1 cellular context compared by ENCODE assay signal in genomic region chr11:47355283-47356128, GRCh38.
A peak's percentile ranks its signal among the peaks of the same experiment; 100 is the strongest.
TF ChIP-seq lines count a peak whose summit lies in the region.

No MANE protein-coding gene starts in this region.

TF ChIP-seq in HepG2, 621 proteins besides CTCF, POLR2A, EP300 and RAD21 (continued from another document and continues in another):
- no peak; a peak in 1 of 4 replicates for TF ChIP-seq REST (IDR thresholded peaks at IDR 0.05; ENCODE audit: borderline replicate concordance in 1 of 2, low read depth in 1 of 2, low read length in 2 of 2)
- no peak for TF ChIP-seq MLLT10 (CRISPR knock-in tag; IDR thresholded peaks at IDR 0.05)
- 0 out of 2 replicates have a peak, but pooled peaks have one; percentile 11 for TF ChIP-seq PCBP1 (IDR thresholded peaks at IDR 0.05; ENCODE audit: borderline replicate concordance, low read depth, low read length)
- TF ChIP-seq RXRB (CRISPR knock-in tag; IDR thresholded peaks at IDR 0.05; ENCODE audit: borderline replicate concordance): peak; percentile 83
- no peak for TF ChIP-seq CENPT (CRISPR knock-in tag; IDR thresholded peaks at IDR 0.05; ENCODE audit: low read depth)
- TF ChIP-seq MLXIP (CRISPR knock-in tag; IDR thresholded peaks at IDR 0.05; ENCODE audit: borderline replicate concordance): no peak
- TF ChIP-seq SMARCE1 (IDR thresholded peaks at IDR 0.05; ENCODE audit: borderline replicate concordance): no peak
- no peak for TF ChIP-seq ZBTB46 (CRISPR knock-in tag; IDR thresholded peaks at IDR 0.05; ENCODE audit: borderline replicate concordance)
- TF ChIP-seq SOX13 (IDR thresholded peaks at IDR 0.05): no peak
- peak in 1 of 2 experiments; percentile 43; a peak in 1 of 4 replicates for TF ChIP-seq SOX13 (CRISPR knock-in tag; conservative IDR thresholded peaks at IDR 0.05 in 1 of 2, IDR thresholded peaks at IDR 0.05 in 1 of 2)
- no peak for TF ChIP-seq NR0B2 (CRISPR knock-in tag; IDR thresholded peaks at IDR 0.05)
- TF ChIP-seq BCL3 (CRISPR knock-in tag; IDR thresholded peaks at IDR 0.05): no peak
- no peak for TF ChIP-seq PBX3 (CRISPR knock-in tag; IDR thresholded peaks at IDR 0.05; ENCODE audit: borderline replicate concordance)
- no peak for TF ChIP-seq ELK4 (CRISPR knock-in tag; IDR thresholded peaks at IDR 0.05; ENCODE audit: borderline replicate concordance)
- no peak for TF ChIP-seq NCOA1 (CRISPR knock-in tag; IDR thresholded peaks at IDR 0.05)
- no peak for TF ChIP-seq ETV6 (CRISPR knock-in tag; conservative IDR thresholded peaks at IDR 0.05)
- TF ChIP-seq AFF4 (CRISPR knock-in tag; IDR thresholded peaks at IDR 0.05): no peak
- TF ChIP-seq MTERF4 (CRISPR knock-in tag; IDR thresholded peaks at IDR 0.05): no peak
- TF ChIP-seq ZNF562 (CRISPR knock-in tag; IDR thresholded peaks at IDR 0.05; ENCODE audit: borderline replicate concordance): no peak
- peak; percentile 78 for TF ChIP-seq SALL1 (CRISPR knock-in tag; IDR thresholded peaks at IDR 0.05)
- TF ChIP-seq RAD51 (IDR thresholded peaks at IDR 0.05; ENCODE audit: borderline replicate concordance): no peak
- peak; percentile 59; the same call in 1 of the 2 replicates for TF ChIP-seq ZNF205 (CRISPR knock-in tag; IDR thresholded peaks at IDR 0.05)
- peak; percentile 83; the same call in 1 of the 2 replicates for TF ChIP-seq CCDC6 (CRISPR knock-in tag; IDR thresholded peaks at IDR 0.05)
- no peak for TF ChIP-seq HIVEP1 (CRISPR knock-in tag; IDR thresholded peaks at IDR 0.05)
- peak; percentile 60; the same call in 1 of the 2 replicates for TF ChIP-seq KAT7 (CRISPR knock-in tag; IDR thresholded peaks at IDR 0.05; ENCODE audit: borderline replicate concordance)
- no peak; the same call in 1 of the 2 replicates for TF ChIP-seq SP4 (CRISPR knock-in tag; IDR thresholded peaks at IDR 0.05)
- no peak for TF ChIP-seq AKAP8 (CRISPR knock-in tag; IDR thresholded peaks at IDR 0.05)
- no peak for TF ChIP-seq PAX8 (CRISPR knock-in tag; IDR thresholded peaks at IDR 0.05; ENCODE audit: borderline replicate concordance)
- TF ChIP-seq ZNF552 (CRISPR knock-in tag; IDR thresholded peaks at IDR 0.05; ENCODE audit: borderline replicate concordance): no peak
- TF ChIP-seq ZNF609 (CRISPR knock-in tag; IDR thresholded peaks at IDR 0.05; ENCODE audit: borderline replicate concordance): 0 out of 2 replicates have a peak, but pooled peaks have one; percentile 28
- no peak for TF ChIP-seq SCMH1 (CRISPR knock-in tag; IDR thresholded peaks at IDR 0.05; ENCODE audit: borderline replicate concordance)
- TF ChIP-seq ZSCAN31 (CRISPR knock-in tag; IDR thresholded peaks at IDR 0.05; ENCODE audit: low read depth): peak; percentile 88; the same call in 1 of the 2 replicates
- no peak for TF ChIP-seq ZFP36 (IDR thresholded peaks at IDR 0.05; ENCODE audit: borderline replicate concordance, low read depth, low read length, partially characterized antibody)
- TF ChIP-seq ZSCAN22 (CRISPR knock-in tag; IDR thresholded peaks at IDR 0.05): no peak
